Comparison of ENCODE assay signal across 22 cellular contexts in genomic region chr3:78976200-78976599, GRCh38.
DNase-seq lines count a peak whose midpoint lies in the region; ATAC-seq and TF ChIP-seq lines count a peak whose summit lies in the region.
"Had no signal": no experiment of that assay in that cellular context is flagged by ENCODE, and none has a peak within 500 bp of the region (broad histone marks: within the 10 kb centered on the region; RNA-seq: fewer than 3 reads in every experiment).

No MANE protein-coding gene starts in this region.

- H3K4me1 Mint-ChIP-seq in endodermal cell: peaks cover 37% of the 10 kb centered on the region
- H3K4me1 Mint-ChIP-seq: CD8-positive, alpha-beta memory T cell; T-helper 17 cell had no signal

- H3K4me2 ChIP-seq in smooth muscle cell: peak overlapping the region; percentile 57

- DNase-seq in DMS 273 (lab: John Stamatoyannopoulos, UW; ENCODE audit: unreplicated experiment): peak; percentile 41
- no peak for DNase-seq in DMS 273 treated with DMSO at 0.1 percent for 48 hours (lab: John Stamatoyannopoulos, UW)
- DNase-seq in NCI-H69 (lab: John Stamatoyannopoulos, UW): peak; percentile 46
- DNase-seq in endodermal cell: no peak
- no peak for DNase-seq in smooth muscle cell (lab: John Stamatoyannopoulos, UW; ENCODE audit: unreplicated experiment)
- no peak for DNase-seq in NCI-H2081 treated with DMSO at 0.1 percent for 48 hours (lab: John Stamatoyannopoulos, UW)
- DNase-seq in adrenal gland: no peak
- DNase-seq: C1 segment of cervical spinal cord; Calu3; CD8-positive, alpha-beta memory T cell; DMS79; H7; NCI-H1105 treated with DMSO at 0.1 percent for 48 hours; NCI-H1694; NCI-H2081; NCI-H446 treated with DMSO at 0.1 percent for 48 hours; NCI-H748 treated with DMSO at 0.1 percent for 48 hours; Peyer's patch; SJCRH30; T-helper 17 cell had no signal

- H3K9me3 Mint-ChIP-seq in endodermal cell: no peaks in the 10 kb centered on the region

- no peaks in the 10 kb centered on the region for H3F3A ChIP-seq in smooth muscle cell (ENCODE audit: low read depth)

- H4K20me1 ChIP-seq in smooth muscle cell (ENCODE audit: low read depth): peaks cover 42% of the 10 kb centered on the region

- H3K9ac ChIP-seq in endodermal cell (ENCODE audit: extremely low read depth, low read length, poor library complexity, severe bottlenecking) (no peak overlapping the region), smooth muscle cell (ENCODE audit: low read depth) (no peak overlapping the region)

- H3K27me3 Mint-ChIP-seq in endodermal cell (ENCODE audit: insufficient read depth): no peaks in the 10 kb centered on the region
- H3K27me3 Mint-ChIP-seq: CD8-positive, alpha-beta memory T cell; T-helper 17 cell had no signal

- TF ChIP-seq CTCF in endodermal cell (conservative IDR thresholded peaks at IDR 0.05): no peak
- TF ChIP-seq CTCF in smooth muscle cell (IDR thresholded peaks at IDR 0.05; ENCODE audit: borderline replicate concordance, insufficient read depth, poor library complexity, severe bottlenecking): no peak
- no peak for TF ChIP-seq CTCF in adrenal gland (IDR thresholded peaks at IDR 0.05)

- TF ChIP-seq POLR2A in adrenal gland (IDR thresholded peaks at IDR 0.05): no peak

- H3K27me3 ChIP-seq in endodermal cell (ENCODE audit: control insufficient read depth, insufficient read depth, low read length, poor library complexity, severe bottlenecking): no peaks in the 10 kb centered on the region
- no peaks in the 10 kb centered on the region for H3K27me3 ChIP-seq in smooth muscle cell (ENCODE audit: low read depth)
- H3K27me3 ChIP-seq in adrenal gland: no peaks in the 10 kb centered on the region
- H3K27me3 ChIP-seq: Peyer's patch, SJCRH30 had no signal

- no peaks in the 10 kb centered on the region for H3K36me3 ChIP-seq in endodermal cell (ENCODE audit: control insufficient read depth, insufficient read depth, low read length)
- no peaks in the 10 kb centered on the region for H3K36me3 ChIP-seq in smooth muscle cell (ENCODE audit: low read depth)
- no peaks in the 10 kb centered on the region for H3K36me3 ChIP-seq in adrenal gland (replicated peaks in 1 of 2)
- H3K36me3 ChIP-seq: Peyer's patch had no signal

- ATAC-seq in GM19452 (IDR thresholded peaks at IDR 0.05; ENCODE audit: unreplicated experiment): no peak
- ATAC-seq: T-helper 17 cell had no signal

- H3K27ac Mint-ChIP-seq in endodermal cell: peak overlapping the region; percentile 68
- H3K27ac Mint-ChIP-seq: CD8-positive, alpha-beta memory T cell; T-helper 17 cell had no signal

- no peaks in the 10 kb centered on the region for H3K9me3 ChIP-seq in endodermal cell (ENCODE audit: control insufficient read depth, low read length)
- H3K9me3 ChIP-seq in smooth muscle cell (replicated peaks; ENCODE audit: low read depth): no peaks in the 10 kb centered on the region
- H3K9me3 ChIP-seq in adrenal gland (replicated peaks in 1 of 3): no peaks in the 10 kb centered on the region
- H3K9me3 ChIP-seq: Peyer's patch, SJCRH30 had no signal

- no peak overlapping the region for H3K4me3 ChIP-seq in endodermal cell (ENCODE audit: low read length)
- H3K4me3 ChIP-seq in smooth muscle cell: no peak overlapping the region
- no peak overlapping the region for H3K4me3 ChIP-seq in adrenal gland
- H3K4me3 ChIP-seq: Peyer's patch, SJCRH30 had no signal

- peaks cover 90% of the 10 kb centered on the region for H3K79me2 ChIP-seq in smooth muscle cell (ENCODE audit: low read depth)

- no peak overlapping the region for H2AFZ ChIP-seq in smooth muscle cell (ENCODE audit: low read depth)

- H3K4me1 ChIP-seq in endodermal cell (ENCODE audit: control insufficient read depth, insufficient read depth, low read length) (peaks cover 6% of the 10 kb centered on the region), smooth muscle cell (ENCODE audit: low read depth) (peaks cover 75% of the 10 kb centered on the region), adrenal gland (replicated peaks in 1 of 2) (no peaks in the 10 kb centered on the region)
- H3K4me1 ChIP-seq: Peyer's patch had no signal

- no peaks in the 10 kb centered on the region for H3K36me3 Mint-ChIP-seq in endodermal cell (ENCODE audit: low read depth)
- H3K36me3 Mint-ChIP-seq: CD8-positive, alpha-beta memory T cell had no signal

- intact Hi-C loops in adrenal gland (cut with DNase I): no loop called here

- H3K27ac ChIP-seq in endodermal cell (ENCODE audit: low read depth, low read length): no peak overlapping the region
- no peak overlapping the region for H3K27ac ChIP-seq in smooth muscle cell (ENCODE audit: low read depth)
- no peak overlapping the region for H3K27ac ChIP-seq in adrenal gland
- H3K27ac ChIP-seq: 22Rv1, Peyer's patch, SJCRH30 had no signal

- 86 to 94% methylated on average over 3 of the region's 3 CpGs for WGBS in endodermal cell (ENCODE audit: insufficient coverage in 1 of 2, insufficient read length in 1 of 2), 2 experiments
- 69% methylated on average over 3 of the region's 3 CpGs for WGBS in smooth muscle cell (ENCODE audit: low lambda C conversion rate)
- 87 to 94% (median 90%) methylated on average over 3 of the region's 3 CpGs for WGBS in adrenal gland, 4 donors

- no peak overlapping the region for H3K4me3 Mint-ChIP-seq in endodermal cell
- H3K4me3 Mint-ChIP-seq: CD8-positive, alpha-beta memory T cell; T-helper 17 cell had no signal

Comparison
In these comparisons a context has a peak if more than half of its experiments do, and no peak if none do; other contexts are left out.
1. DNase-seq: peak in DMS 273 (single experiment) and NCI-H69 (single experiment); none in DMS 273 treated with DMSO at 0.1 percent for 48 hours (single experiment), endodermal cell (single experiment), smooth muscle cell (single experiment), NCI-H2081 treated with DMSO at 0.1 percent for 48 hours (single experiment) and adrenal gland (0 of 7).